Comparison of ENCODE assay signal across 9 cellular contexts in genomic region chr1:28104866-28105467, GRCh38. TPM values are rescaled to one million over a fixed set of nuclear protein-coding genes. Genes with fewer than 3 reads are reported as not detected.
A peak's percentile ranks its signal among the peaks of the same experiment; 100 is the strongest.
DNase-seq lines count a peak whose midpoint lies in the region; ATAC-seq and TF ChIP-seq lines count a peak whose summit lies in the region.
"Had no signal": no experiment of that assay in that cellular context is flagged by ENCODE, and none has a peak within 500 bp of the region (broad histone marks: within the 10 kb centered on the region; RNA-seq: fewer than 3 reads in every experiment).

No MANE protein-coding gene starts in this region.

- H3K4me1 Mint-ChIP-seq in WTC11: peaks cover 12% of the 10 kb centered on the region

- peak; percentile 100 for ATAC-seq in WTC11
- ATAC-seq in stimulated activated naive CD8-positive, alpha-beta T cell treated with anti-CD3 and anti-CD28 coated beads, Interleukin-15, Interleukin-2, amounts not matched to agents 100 U/mL and 50 U/mL, for 24 hours: no peak
- ATAC-seq in HG02981 (IDR thresholded peaks at IDR 0.05; ENCODE audit: unreplicated experiment): no peak
- no peak for ATAC-seq in GM18867 (IDR thresholded peaks at IDR 0.05; ENCODE audit: unreplicated experiment)

- no peaks in the 10 kb centered on the region for H3K9me3 Mint-ChIP-seq in WTC11
- H3K9me3 Mint-ChIP-seq: memory B cell had no signal

- peak overlapping the region; percentile 65 for H3K4me3 Mint-ChIP-seq in WTC11
- H3K4me3 Mint-ChIP-seq: memory B cell had no signal

- POLR2A ChIA-PET in WTC11 (lab: Charles Lee): interaction anchor here (1.0 to 1.5 kb wide), 2 partner anchors 13 to 16 kb away, joined by 5 to 13 read pairs; partner anchors contain the start of gene EYA3

- H3K27ac Mint-ChIP-seq in WTC11: peak overlapping the region; percentile 95
- H3K27ac Mint-ChIP-seq: memory B cell had no signal

- peak; percentile 92 for DNase-seq in HT-29 (ENCODE audit: low spot score)
- peak; percentile 75 for DNase-seq in WTC11 (ENCODE audit: low spot score)
- peak; percentile 34 for DNase-seq in hepatic stellate cell (ENCODE audit: low spot score)
- peak; percentile 89 for DNase-seq in renal cortical epithelial cell (ENCODE audit: low read depth)
- DNase-seq in stimulated activated naive CD8-positive, alpha-beta T cell treated with anti-CD3 and anti-CD28 coated beads, Interleukin-15, Interleukin-2, amounts not matched to agents 100 U/mL and 50 U/mL, for 24 hours: no peak
- DNase-seq in activated CD4-positive, alpha-beta T cell treated with anti-CD3 and anti-CD28 coated beads, Interleukin-2, amount 50 U/mL, for 48 hours: no peak

- no peaks in the 10 kb centered on the region for H3K27me3 Mint-ChIP-seq in WTC11 (ENCODE audit: low read depth)
- H3K27me3 Mint-ChIP-seq: memory B cell had no signal

- TF ChIP-seq CTCF in WTC11 (IDR thresholded peaks at IDR 0.05): no peak

- CTCF ChIA-PET in WTC11 (lab: Charles Lee): interaction anchor here (0.5 to 2.7 kb wide), 13 partner anchors 9 to 498 kb away, joined by 3 to 39 read pairs (median 4); partner anchors contain the start of gene EYA3

- H3K36me3 Mint-ChIP-seq in WTC11: no peaks in the 10 kb centered on the region
- H3K36me3 Mint-ChIP-seq: memory B cell had no signal

TF ChIP-seq in WTC11, 78 proteins besides CTCF, POLR2A, EP300 and RAD21:
- peak; percentile 76 for TF ChIP-seq PRDM15 (CRISPR knock-in tag; IDR thresholded peaks at IDR 0.05)
- no peak for TF ChIP-seq GTF2I (CRISPR knock-in tag; conservative IDR thresholded peaks at IDR 0.05)
TF ChIP-seq in WTC11: peak in this region for 1.

RNA-seq across cellular contexts. Expression of gene EYA3, which starts 16.6 kb away (rescaled TPM):
- total RNA-seq in HT-29 (2014; rRNA removed; shearing (Covaris generic)): 4.4 and 6.7 TPM in 2 replicates
- total RNA-seq in WTC11 (2021) (27.4 to 29.4 TPM (median 28.1 TPM) in 3 replicates), renal cortical epithelial cell (15.3 and 25.8 TPM in 2 replicates)

Comparison
In these comparisons a context has a peak if more than half of its experiments do, and no peak if none do; other contexts are left out.
1. DNase-seq: peak in HT-29 (single experiment), WTC11 (single experiment), hepatic stellate cell (single experiment) and renal cortical epithelial cell (single experiment); none in stimulated activated naive CD8-positive, alpha-beta T cell treated with anti-CD3 and anti-CD28 coated beads, Interleukin-15, Interleukin-2, amounts not matched to agents 100 U/mL and 50 U/mL, for 24 hours (single experiment) and activated CD4-positive, alpha-beta T cell treated with anti-CD3 and anti-CD28 coated beads, Interleukin-2, amount 50 U/mL, for 48 hours (0 of 2).